Comparison of ENCODE assay signal across 1 cellular context in the genomic region with DNA sequence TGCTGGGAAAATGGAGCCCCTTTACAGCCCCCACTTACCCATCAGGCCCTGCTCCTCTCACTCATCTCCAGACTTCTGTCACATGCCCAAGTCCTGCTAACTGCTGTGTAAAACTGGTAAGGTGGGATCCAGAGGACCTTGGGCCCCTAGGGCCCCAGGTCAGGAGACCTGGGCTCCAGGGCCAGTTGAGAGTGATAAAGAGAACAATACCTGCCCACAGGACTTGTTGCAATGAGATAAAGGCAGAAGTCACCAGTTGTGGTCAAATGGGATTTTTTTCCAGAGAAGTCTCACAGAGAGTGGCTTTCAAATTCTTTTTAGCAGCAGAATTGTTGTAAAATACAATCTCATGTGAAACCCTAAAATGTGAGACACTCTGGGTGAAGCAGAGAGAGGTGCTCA.
TF ChIP-seq lines count a peak whose summit lies in the region.

No MANE protein-coding gene starts in this region.

TF ChIP-seq in H1, 55 proteins besides CTCF, POLR2A, EP300 and RAD21:
- no peak for TF ChIP-seq KDM5A (IDR thresholded peaks at IDR 0.05; ENCODE audit: low read length)
- no peak for TF ChIP-seq KDM1A (IDR thresholded peaks at IDR 0.05; ENCODE audit: borderline replicate concordance, low read length)
- TF ChIP-seq BACH1 (IDR thresholded peaks at IDR 0.05; ENCODE audit: low read length), result no peak
- no peak for TF ChIP-seq PHF8 (conservative IDR thresholded peaks at IDR 0.05; ENCODE audit: low read depth, low read length)
- TF ChIP-seq RXRA (IDR thresholded peaks at IDR 0.05; ENCODE audit: insufficient read depth, low read depth, low read length), result no peak
- TF ChIP-seq KDM4A (IDR thresholded peaks at IDR 0.05; ENCODE audit: low read depth, low read length, severe bottlenecking), result no peak
- no peak for TF ChIP-seq ASH2L (IDR thresholded peaks at IDR 0.05; ENCODE audit: low read length)
TF ChIP-seq in H1: peak in this region for 0.
